In genomic region chr17:41052594-41052993, GRCh38 we compare ENCODE assay signal across 27 cellular contexts. TPM values are rescaled to one million over a fixed set of nuclear protein-coding genes. Genes with fewer than 3 reads are reported as not detected.
DNase-seq lines count a peak whose midpoint lies in the region; TF ChIP-seq lines count a peak whose summit lies in the region.
"Had no signal": no experiment of that assay in that cellular context is flagged by ENCODE, and none has a peak within 500 bp of the region (broad histone marks: within the 10 kb centered on the region; RNA-seq: fewer than 3 reads in every experiment).

No MANE protein-coding gene starts in this region.

- DNase-seq in GM04503 (ENCODE audit: low read depth) (peak; percentile 69), M059J (ENCODE audit: low read depth) (peak; percentile 79), fibroblast of mammary gland (ENCODE audit: low read depth) (peak; percentile 28), NCI-H1092 (lab: John Stamatoyannopoulos, UW) (no peak)
- DNase-seq in activated T-cell treated with anti-CD3 and anti-CD28 coated beads, Interleukin-2, amount 50 U/mL, for 48 hours: no peak
- DNase-seq in activated CD4-positive, alpha-beta T cell treated with anti-CD3 and anti-CD28 coated beads for 4 hours: no peak
- DNase-seq in activated CD4-positive, alpha-beta T cell treated with anti-CD3 and anti-CD28 coated beads, Interleukin-2, amount 50 U/mL, for 1 hour: no peak
- DNase-seq: AML-193; C1 segment of cervical spinal cord; Calu3; CD8-positive, alpha-beta memory T cell; DMS153; GF-D8; KBM-7; MV-4-11; NCI-H1694; NCI-H2081; NCI-H2171; NCI-H345; NCI-H524; NCI-H82; Peyer's patch had no signal

- H3K4me3 ChIP-seq in fibroblast of mammary gland (ENCODE audit: control insufficient read depth, low read depth, low read length): no peak overlapping the region
- H3K4me3 ChIP-seq: HAP-1, Peyer's patch, SJSA1 had no signal

- no peak for TF ChIP-seq CTCF in fibroblast of mammary gland (conservative IDR thresholded peaks at IDR 0.05; ENCODE audit: control insufficient read depth, insufficient read depth, low read depth, low read length)

RNA-seq across cellular contexts. Expression of gene KRTAP2-2, which starts 2.4 kb away (rescaled TPM):
- total RNA-seq in M059J (2014; rRNA removed; shearing (Covaris generic)): not detected in 2 replicates
- total RNA-seq: Calu3; CD8-positive, alpha-beta memory T cell; HepG2; HT-29; OCI-LY7; Peyer's patch; SJSA1 had no signal

RNA-seq across cellular contexts. Expression of gene KRTAP2-1, which starts 5.5 kb away (rescaled TPM):
- not detected in 2 replicates for total RNA-seq in M059J (2014; rRNA removed; shearing (Covaris generic))
- total RNA-seq: Calu3; CD8-positive, alpha-beta memory T cell; HepG2; HT-29; OCI-LY7; Peyer's patch; SJSA1 had no signal

RNA-seq across cellular contexts. Expression of gene KRTAP2-3, which starts 7.3 kb away (rescaled TPM):
- 0.34 and 3.2 TPM in 2 replicates for total RNA-seq in M059J (2014; rRNA removed; shearing (Covaris generic))
- total RNA-seq: CD8-positive, alpha-beta memory T cell; HepG2; HT-29; OCI-LY7; Peyer's patch; SJSA1 had no signal

RNA-seq across cellular contexts. Expression of gene KRTAP1-1, which starts 11.3 kb away (rescaled TPM):
- total RNA-seq in M059J (2014; rRNA removed; shearing (Covaris generic)): not detected in 2 replicates
- total RNA-seq: CD8-positive, alpha-beta memory T cell; HepG2; OCI-LY7; Peyer's patch; SJSA1 had no signal

RNA-seq across cellular contexts. Expression of gene KRTAP2-4, which starts 13.1 kb away (rescaled TPM):
- total RNA-seq in M059J (2014; rRNA removed; shearing (Covaris generic)): not detected in 2 replicates
- total RNA-seq: Calu3; CD8-positive, alpha-beta memory T cell; HepG2; HT-29; OCI-LY7; Peyer's patch; SJSA1 had no signal

Comparison
In these comparisons a context has a peak if more than half of its experiments do, and no peak if none do; other contexts are left out.
1. DNase-seq: peak in GM04503 (single experiment), M059J (single experiment) and fibroblast of mammary gland (single experiment); none in activated T-cell treated with anti-CD3 and anti-CD28 coated beads, Interleukin-2, amount 50 U/mL, for 48 hours (0 of 2), activated CD4-positive, alpha-beta T cell treated with anti-CD3 and anti-CD28 coated beads for 4 hours (0 of 2), activated CD4-positive, alpha-beta T cell treated with anti-CD3 and anti-CD28 coated beads, Interleukin-2, amount 50 U/mL, for 1 hour (single experiment) and NCI-H1092 (single experiment).